ENCODE assay signal across 19 cellular contexts in the genomic region with DNA sequence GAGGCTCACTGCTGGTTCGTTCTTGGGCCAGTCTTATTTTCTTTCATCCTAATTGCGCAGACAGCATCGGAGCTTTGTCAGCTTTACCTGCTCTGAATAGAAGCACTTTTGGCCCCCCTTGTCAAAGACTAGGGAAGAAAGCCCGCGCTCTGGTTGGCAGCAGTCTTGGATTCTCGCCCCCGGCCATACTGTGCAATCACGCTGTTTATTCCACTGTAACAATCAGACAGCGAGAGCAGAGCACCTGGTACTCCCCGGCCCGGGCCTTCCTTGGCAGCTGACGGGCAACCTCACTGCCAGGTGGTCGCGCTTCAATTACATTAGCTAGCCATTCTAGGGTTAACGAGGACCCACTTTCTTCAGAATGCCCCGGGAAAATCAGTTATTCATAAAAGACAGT.
DNase-seq lines count a peak whose midpoint lies in the region; ATAC-seq lines count a peak whose summit lies in the region.
"Had no signal": no experiment of that assay in that cellular context is flagged by ENCODE, and none has a peak within 500 bp of the region (broad histone marks: within the 10 kb centered on the region; RNA-seq: fewer than 3 reads in every experiment).

No MANE protein-coding gene starts in this region.

- peak; percentile 26 for DNase-seq in NCI-H2196 (lab: John Stamatoyannopoulos, UW; ENCODE audit: unreplicated experiment)
- DNase-seq in NCI-H2196 treated with DMSO at 0.1 percent for 48 hours (lab: John Stamatoyannopoulos, UW; ENCODE audit: unreplicated experiment): no peak
- peak; percentile 83 for DNase-seq in NCI-H146 treated with DMSO at 0.1 percent for 48 hours (lab: John Stamatoyannopoulos, UW; ENCODE audit: unreplicated experiment)
- peak; percentile 89 for DNase-seq in NCI-H748 (lab: John Stamatoyannopoulos, UW; ENCODE audit: unreplicated experiment)
- peak; percentile 42 for DNase-seq in left kidney (ENCODE audit: low read depth, low spot score)
- DNase-seq in mesendoderm: no peak
- no peak for DNase-seq in activated CD8-positive, alpha-beta memory T cell treated with anti-CD3 and anti-CD28 coated beads, Interleukin-2, amount 50 U/mL, for 4 hours
- DNase-seq: activated CD4-positive, alpha-beta memory T cell treated with anti-CD3 and anti-CD28 coated beads, Interleukin-2, amount 10 ng/mL, durations not matched to agents 7 days and 5 days; activated naive CD4-positive, alpha-beta T cell treated with anti-CD3 and anti-CD28 coated beads, Interleukin-2, amount 50 U/mL, for 16 hours; activated T-cell treated with anti-CD3 and anti-CD28 coated beads, Interleukin-2, amount 50 U/mL, for 24 hours; left ventricle myocardium inferior; NCI-H187 treated with DMSO at 0.1 percent for 48 hours; spleen; T-helper 17 cell had no signal

- H3K4me3 ChIP-seq in mesendoderm (ENCODE audit: low read length): no peak overlapping the region
- H3K4me3 ChIP-seq: GM12878, left ventricle myocardium inferior, SJSA1, spleen, vagina had no signal

- H3K9ac ChIP-seq in mesendoderm (ENCODE audit: low read length): no peak overlapping the region

- H3K27ac ChIP-seq in mesendoderm (ENCODE audit: low read depth, low read length): no peak overlapping the region
- H3K27ac ChIP-seq: left ventricle myocardium inferior, SJSA1, vagina had no signal

- no peaks in the 10 kb centered on the region for H3K4me1 ChIP-seq in mesendoderm (ENCODE audit: control insufficient read depth, low read depth, low read length)
- H3K4me1 ChIP-seq: SJSA1, vagina had no signal

- no peak overlapping the region for H2AK5ac ChIP-seq in mesendoderm (ENCODE audit: low read length)

- H4K5ac ChIP-seq in mesendoderm (ENCODE audit: low read length): no peak overlapping the region

- no peak overlapping the region for H2BK5ac ChIP-seq in mesendoderm (ENCODE audit: low read length)

- H4K8ac ChIP-seq in mesendoderm (ENCODE audit: low read depth, low read length): no peak overlapping the region

- H3K4ac ChIP-seq in mesendoderm (ENCODE audit: low read depth, low read length): no peak overlapping the region

- H3K23ac ChIP-seq in mesendoderm (ENCODE audit: low read length): no peak overlapping the region

- no peaks in the 10 kb centered on the region for H3K36me3 ChIP-seq in mesendoderm (ENCODE audit: control insufficient read depth, insufficient read depth, low read length)
- H3K36me3 ChIP-seq: left ventricle myocardium inferior, SJSA1, vagina had no signal

- H2BK15ac ChIP-seq in mesendoderm (replicated peaks; ENCODE audit: low read depth): no peak overlapping the region

- H3K4me2 ChIP-seq in mesendoderm (ENCODE audit: low read length): no peak overlapping the region

- WGBS in mesendoderm (ENCODE audit: extremely low coverage, insufficient coverage, low lambda C conversion rate): no CpG with 5 or more reads among the region's 16 CpGs

- no peaks in the 10 kb centered on the region for H3K27me3 ChIP-seq in mesendoderm (ENCODE audit: insufficient read depth, low read length, poor library complexity)
- H3K27me3 ChIP-seq: SJSA1, spleen, vagina had no signal

- no peak overlapping the region for H2BK120ac ChIP-seq in mesendoderm (ENCODE audit: low read depth, low read length)

- H3K56ac ChIP-seq in mesendoderm (ENCODE audit: low read length): no peak overlapping the region

- H3K18ac ChIP-seq in mesendoderm (ENCODE audit: low read length): no peak overlapping the region

- H3K79me1 ChIP-seq in mesendoderm (ENCODE audit: low read length): no peaks in the 10 kb centered on the region

- no peak for ATAC-seq in GM21447 (IDR thresholded peaks at IDR 0.05; ENCODE audit: unreplicated experiment)
- ATAC-seq: HCT116, T-helper 17 cell had no signal

- no peaks in the 10 kb centered on the region for H3K79me2 ChIP-seq in mesendoderm (ENCODE audit: control insufficient read depth, insufficient read depth, low read length)

Comparison
In these comparisons a context has a peak if more than half of its experiments do, and no peak if none do; other contexts are left out.
1. DNase-seq: peak in NCI-H2196 (single experiment), NCI-H146 treated with DMSO at 0.1 percent for 48 hours (single experiment), NCI-H748 (single experiment) and left kidney (single experiment); none in NCI-H2196 treated with DMSO at 0.1 percent for 48 hours (single experiment), mesendoderm (single experiment) and activated CD8-positive, alpha-beta memory T cell treated with anti-CD3 and anti-CD28 coated beads, Interleukin-2, amount 50 U/mL, for 4 hours (single experiment).